Comparison of ENCODE assay signal across 14 cellular contexts in genomic region chr6:30321692-30322388, GRCh38. TPM values are rescaled to one million over a fixed set of nuclear protein-coding genes. Genes with fewer than 3 reads are reported as not detected.
A peak's percentile ranks its signal among the peaks of the same experiment; 100 is the strongest.
DNase-seq lines count a peak whose midpoint lies in the region; ATAC-seq and TF ChIP-seq lines count a peak whose summit lies in the region.
"Had no signal": no experiment of that assay in that cellular context is flagged by ENCODE, and none has a peak within 500 bp of the region (broad histone marks: within the 10 kb centered on the region; RNA-seq: fewer than 3 reads in every experiment).

No MANE protein-coding gene starts in this region.

- H2AFZ ChIP-seq in GM23338, result no peak overlapping the region
- H2AFZ ChIP-seq: PC-9 had no signal

- H3K36me3 Mint-ChIP-seq in GM23338 (ENCODE audit: low read depth) (peaks cover 24% of the 10 kb centered on the region; the same call in 2 of the 3 replicates), glutamatergic neuron (ENCODE audit: unreplicated experiment) (no peaks in the 10 kb centered on the region)

- POLR2A ChIA-PET in A673 (lab: Charles Lee; ENCODE audit: low non-redundant PET), result no interaction called here

- no peaks in the 10 kb centered on the region for H3K9me2 ChIP-seq in GM23338 (ENCODE audit: insufficient read depth)

- H3K79me2 ChIP-seq in GM23338 (replicated peaks; ENCODE audit: insufficient read depth), result peaks cover 87% of the 10 kb centered on the region

- no peak overlapping the region for H3K4me3 ChIP-seq in A673 (ENCODE audit: low read depth, low read length, poor library complexity, severe bottlenecking)
- peak overlapping the region; percentile 39 for H3K4me3 ChIP-seq in GM23338
- H3K4me3 ChIP-seq in WI38 (ENCODE audit: low read depth, low read length), result peak overlapping the region; percentile 47
- H3K4me3 ChIP-seq: PC-9, psoas muscle, stomach had no signal

- no peak for TF ChIP-seq CTCF in A673 (conservative IDR thresholded peaks at IDR 0.05; ENCODE audit: low read depth, low read length)
- TF ChIP-seq CTCF in GM23338 (conservative IDR thresholded peaks at IDR 0.05; ENCODE audit: low read depth in 2 of 2), result no peak
- TF ChIP-seq CTCF in WI38 (IDR thresholded peaks at IDR 0.05; ENCODE audit: low read depth, low read length), result no peak
- no peak for TF ChIP-seq CTCF in glutamatergic neuron (IDR thresholded peaks at IDR 0.05; ENCODE audit: partially characterized antibody, unreplicated experiment)
- no peak for TF ChIP-seq CTCF in GM13977 (IDR thresholded peaks at IDR 0.05; ENCODE audit: extremely low read depth, insufficient read depth, missing control alignments)

- H4K20me1 ChIP-seq in GM23338 (replicated peaks; ENCODE audit: insufficient read depth), result peaks cover 19% of the 10 kb centered on the region

- CTCF ChIA-PET in A673 (lab: Charles Lee), result no interaction called here

- in situ Hi-C loops in GM13977 (cut with MboI; ENCODE audit: low pct_unique_long_range_greater_than_20kb, low sequenced_read_pairs, unreplicated experiment), result no loop called here

- DNase-seq in A673 (ENCODE audit: low spot score), result no peak
- peak; percentile 76 for DNase-seq in GM23338 (ENCODE audit: low spot score)
- DNase-seq in glutamatergic neuron, result no peak
- no peak for DNase-seq in GM13977 (ENCODE audit: low spot score)
- DNase-seq in HuH-7.5 (ENCODE audit: low spot score), result no peak
- DNase-seq: NCI-H345, PC-9, stomach had no signal

- H3K4me1 Mint-ChIP-seq in GM23338 (peaks cover 68% of the 10 kb centered on the region), glutamatergic neuron (ENCODE audit: low read depth, unreplicated experiment) (peaks cover 16% of the 10 kb centered on the region)

- BruUV-seq in A673 (replicated peaks; lab: Mats Ljungman, UMichigan), result no TSS peak

- peak overlapping the region; percentile 95 for H3K27ac Mint-ChIP-seq in GM23338
- peak overlapping the region; percentile 15 for H3K27ac Mint-ChIP-seq in glutamatergic neuron (ENCODE audit: unreplicated experiment)
- H3K27ac Mint-ChIP-seq: B cell, memory B cell had no signal

- H3K27me3 Mint-ChIP-seq in GM23338 (ENCODE audit: insufficient read depth, low read depth, poor library complexity), result peaks cover 16% of the 10 kb centered on the region
- H3K27me3 Mint-ChIP-seq in glutamatergic neuron (ENCODE audit: unreplicated experiment), result peaks cover 2% of the 10 kb centered on the region
- H3K27me3 Mint-ChIP-seq: B cell, memory B cell had no signal

- ATAC-seq in GM23338 (peak; percentile 4; the same call in 1 of the 3 replicates), HG02623 (IDR thresholded peaks at IDR 0.05; ENCODE audit: unreplicated experiment) (no peak)
- no peak for ATAC-seq in activated CD4-positive, CD25-positive, alpha-beta regulatory T cell treated with anti-CD3 and anti-CD28 coated beads, Interleukin-2, amount 50 U/mL, for 24 hours
- ATAC-seq: psoas muscle had no signal

- peaks cover 17% of the 10 kb centered on the region for H3K4me1 ChIP-seq in A673 (ENCODE audit: insufficient read depth, low read length, poor library complexity, severe bottlenecking)
- H3K4me1 ChIP-seq in GM23338 (ENCODE audit: insufficient read depth), result peaks cover 66% of the 10 kb centered on the region

- no peaks in the 10 kb centered on the region for H3K9me3 ChIP-seq in A673 (ENCODE audit: low read depth, low read length, poor library complexity, severe bottlenecking)
- H3K9me3 ChIP-seq: psoas muscle, stomach had no signal

- H3K27ac ChIP-seq in A673 (ENCODE audit: low read depth, low read length, poor library complexity, severe bottlenecking), result peak overlapping the region; percentile 66
- peak overlapping the region; percentile 96 for H3K27ac ChIP-seq in GM23338 (ENCODE audit: low read depth)
- H3K27ac ChIP-seq: PC-9, psoas muscle, stomach had no signal

- no peaks in the 10 kb centered on the region for H3F3A ChIP-seq in GM23338 (replicated peaks; ENCODE audit: low read depth)

- no peaks in the 10 kb centered on the region for H3K9me3 Mint-ChIP-seq in GM23338
- H3K9me3 Mint-ChIP-seq in glutamatergic neuron (ENCODE audit: unreplicated experiment), result peaks cover 2% of the 10 kb centered on the region
- H3K9me3 Mint-ChIP-seq: memory B cell had no signal

- H3K27me3 ChIP-seq in A673 (replicated peaks; ENCODE audit: insufficient read depth, low read depth, low read length, poor library complexity), result no peaks in the 10 kb centered on the region
- no peaks in the 10 kb centered on the region for H3K27me3 ChIP-seq in GM23338 (ENCODE audit: insufficient read depth)
- H3K27me3 ChIP-seq: stomach had no signal

- peak overlapping the region; percentile 77 for H3K4me2 ChIP-seq in GM23338
- H3K4me2 ChIP-seq: PC-9 had no signal

- H3K36me3 ChIP-seq in A673 (ENCODE audit: insufficient read depth, low read length, poor library complexity, severe bottlenecking) (no peaks in the 10 kb centered on the region), GM23338 (ENCODE audit: insufficient read depth) (no peaks in the 10 kb centered on the region)

- peak overlapping the region; percentile 65 for H3K4me3 Mint-ChIP-seq in GM23338
- no peak overlapping the region for H3K4me3 Mint-ChIP-seq in glutamatergic neuron (ENCODE audit: unreplicated experiment)
- H3K4me3 Mint-ChIP-seq: B cell, memory B cell had no signal

- intact Hi-C loops in A673 (cut with micrococcal nuclease; ENCODE audit: unreplicated experiment), result loop anchor here (10.0 kb wide), 1 partner anchor 107 kb away; the partner anchor contains the start of gene TRIM26

TF ChIP-seq in GM23338, 12 proteins besides CTCF, POLR2A, EP300 and RAD21:
- peak; percentile 76 for TF ChIP-seq ZNF462 (CRISPR knock-in tag; IDR thresholded peaks at IDR 0.05)
- TF ChIP-seq EZH2phosphoT487 (IDR thresholded peaks at IDR 0.05; ENCODE audit: unreplicated experiment), result no peak
- TF ChIP-seq ZNF331 (CRISPR knock-in tag; IDR thresholded peaks at IDR 0.05; ENCODE audit: low read depth), result no peak

RNA-seq across cellular contexts. Expression of gene TRIM39, which starts 4.9 kb away (rescaled TPM):
- total RNA-seq in A673 (2021) (13.7 and 14.3 TPM in 2 replicates), glutamatergic neuron (ENCODE audit: unreplicated experiment) (14.0 TPM)
- total RNA-seq in GM23338 (2014; rRNA removed; shearing (Covaris generic)), result 14.6 and 19.2 TPM in 2 replicates
- 5.4 and 5.9 TPM in 2 replicates for polyA plus RNA-seq in GM23338 (2016; fragmentation: Nextera tagmentation; extraction: Ambion mirVana)

RNA-seq across cellular contexts. Expression of gene RPP21, which starts 23.1 kb away (rescaled TPM):
- total RNA-seq in A673 (2021) (65.1 and 65.9 TPM in 2 replicates), glutamatergic neuron (ENCODE audit: unreplicated experiment) (36.7 TPM)
- total RNA-seq in GM23338 (2014; rRNA removed; shearing (Covaris generic)), result 63.7 and 79.3 TPM in 2 replicates
- 161 and 178 TPM in 2 replicates for polyA plus RNA-seq in GM23338 (2016; fragmentation: Nextera tagmentation; extraction: Ambion mirVana)
